16 cellular contexts compared by ENCODE assay signal in genomic region chr14:95057147-95057546, GRCh38.
DNase-seq lines count a peak whose midpoint lies in the region; ATAC-seq and TF ChIP-seq lines count a peak whose summit lies in the region.
"Had no signal": no experiment of that assay in that cellular context is flagged by ENCODE, and none has a peak within 500 bp of the region (broad histone marks: within the 10 kb centered on the region; RNA-seq: fewer than 3 reads in every experiment).

No MANE protein-coding gene starts in this region.

- TF ChIP-seq EP300 in sigmoid colon (IDR thresholded peaks at IDR 0.05) = no peak

- H3K9me3 ChIP-seq in left ventricle myocardium inferior (replicated peaks) (no peaks in the 10 kb centered on the region), RWPE2 (ENCODE audit: severe bottlenecking) (no peaks in the 10 kb centered on the region), sigmoid colon (no peaks in the 10 kb centered on the region), body of pancreas (no peaks in the 10 kb centered on the region)
- H3K9me3 ChIP-seq: BLaER1 had no signal

- intact Hi-C loops in cardiac septum (cut with DNase I) = no loop called here
- intact Hi-C loops in left ventricle myocardium inferior (cut with micrococcal nuclease) = no loop called here
- intact Hi-C loops in sigmoid colon (cut with DNase I) = no loop called here
- intact Hi-C loops in body of pancreas (cut with DNase I) = no loop called here

- peak; percentile 22 for DNase-seq in cardiac septum (ENCODE audit: low spot score)
- no peak for DNase-seq in left ventricle myocardium inferior
- DNase-seq in RWPE2 (ENCODE audit: low spot score) = peak; percentile 39
- peak; percentile 58 for DNase-seq in sigmoid colon
- no peak for DNase-seq in body of pancreas
- no peak for DNase-seq in KG1 (lab: John Stamatoyannopoulos, UW)
- DNase-seq: CD4-positive, alpha-beta T cell; CD8-positive, alpha-beta memory T cell; DMS 273 treated with DMSO at 0.1 percent for 48 hours; GM23248; H7; HCEC 1CT had no signal

- 69 to 79% methylated on average over 8 of the region's 8 CpGs for WGBS in sigmoid colon, 2 donors
- 74 to 76% methylated on average over 8 of the region's 8 CpGs for WGBS in body of pancreas, 2 donors

- no peak for TF ChIP-seq CTCF in left ventricle myocardium inferior (IDR thresholded peaks at IDR 0.05; ENCODE audit: borderline replicate concordance)
- no peak for TF ChIP-seq CTCF in RWPE2 (IDR thresholded peaks at IDR 0.05; ENCODE audit: poor library complexity, severe bottlenecking)
- TF ChIP-seq CTCF in sigmoid colon (IDR thresholded peaks at IDR 0.05) = no peak
- no peak for TF ChIP-seq CTCF in body of pancreas (IDR thresholded peaks at IDR 0.05)

- H3K36me3 ChIP-seq in left ventricle myocardium inferior (no peaks in the 10 kb centered on the region), RWPE2 (ENCODE audit: low read depth) (no peaks in the 10 kb centered on the region), sigmoid colon (no peaks in the 10 kb centered on the region), body of pancreas (replicated peaks in 1 of 2; ENCODE audit: insufficient read depth in 1 of 2, low read depth in 2 of 2) (no peaks in the 10 kb centered on the region)
- H3K36me3 ChIP-seq: BLaER1 had no signal

- H3K27me3 ChIP-seq in left ventricle myocardium inferior (ENCODE audit: low read depth) = peaks cover 8% of the 10 kb centered on the region
- H3K27me3 ChIP-seq in RWPE2 (ENCODE audit: insufficient read depth, poor library complexity, severe bottlenecking) = no peaks in the 10 kb centered on the region
- no peaks in the 10 kb centered on the region for H3K27me3 ChIP-seq in sigmoid colon
- no peaks in the 10 kb centered on the region for H3K27me3 ChIP-seq in body of pancreas
- H3K27me3 ChIP-seq: BLaER1 had no signal

- no peak for TF ChIP-seq POLR2A in sigmoid colon (IDR thresholded peaks at IDR 0.05)
- no peak for TF ChIP-seq POLR2A in body of pancreas (IDR thresholded peaks at IDR 0.05)

- ATAC-seq in RWPE2 (ENCODE audit: low read depth) = no peak
- no peak for ATAC-seq in HG03342 (IDR thresholded peaks at IDR 0.05; ENCODE audit: unreplicated experiment)
- ATAC-seq in body of pancreas = no peak
- ATAC-seq in GM19452 (IDR thresholded peaks at IDR 0.05; ENCODE audit: unreplicated experiment) = no peak

- H3K4me3 ChIP-seq in left ventricle myocardium inferior (no peak overlapping the region), RWPE2 (ENCODE audit: severe bottlenecking) (no peak overlapping the region), sigmoid colon (no peak overlapping the region), body of pancreas (no peak overlapping the region)
- H3K4me3 ChIP-seq: BLaER1, GM23248 had no signal

- H3K4me1 ChIP-seq in left ventricle myocardium inferior (no peaks in the 10 kb centered on the region), RWPE2 (ENCODE audit: insufficient read depth, poor library complexity, severe bottlenecking) (no peaks in the 10 kb centered on the region), sigmoid colon (peaks cover 0 to 9% (median 7%) of the 10 kb centered on the region in 4 donors), body of pancreas (no peaks in the 10 kb centered on the region)

- no peak overlapping the region for H3K27ac ChIP-seq in left ventricle myocardium inferior (replicated peaks)
- no peak overlapping the region for H3K27ac ChIP-seq in RWPE2 (ENCODE audit: poor library complexity, severe bottlenecking)
- peak overlapping the region in 1 of 4 donors; percentile 57 for H3K27ac ChIP-seq in sigmoid colon
- no peak overlapping the region for H3K27ac ChIP-seq in body of pancreas
- H3K27ac ChIP-seq: 22Rv1, BLaER1, GM23248 had no signal

Comparison
In these comparisons a context has a peak if more than half of its experiments do, and no peak if none do; other contexts are left out.
1. DNase-seq: peak in cardiac septum (single experiment), RWPE2 (single experiment) and sigmoid colon (single experiment); none in left ventricle myocardium inferior (single experiment), body of pancreas (0 of 4) and KG1 (single experiment).